ENCODE assay signal across 10 cellular contexts in the genomic region with DNA sequence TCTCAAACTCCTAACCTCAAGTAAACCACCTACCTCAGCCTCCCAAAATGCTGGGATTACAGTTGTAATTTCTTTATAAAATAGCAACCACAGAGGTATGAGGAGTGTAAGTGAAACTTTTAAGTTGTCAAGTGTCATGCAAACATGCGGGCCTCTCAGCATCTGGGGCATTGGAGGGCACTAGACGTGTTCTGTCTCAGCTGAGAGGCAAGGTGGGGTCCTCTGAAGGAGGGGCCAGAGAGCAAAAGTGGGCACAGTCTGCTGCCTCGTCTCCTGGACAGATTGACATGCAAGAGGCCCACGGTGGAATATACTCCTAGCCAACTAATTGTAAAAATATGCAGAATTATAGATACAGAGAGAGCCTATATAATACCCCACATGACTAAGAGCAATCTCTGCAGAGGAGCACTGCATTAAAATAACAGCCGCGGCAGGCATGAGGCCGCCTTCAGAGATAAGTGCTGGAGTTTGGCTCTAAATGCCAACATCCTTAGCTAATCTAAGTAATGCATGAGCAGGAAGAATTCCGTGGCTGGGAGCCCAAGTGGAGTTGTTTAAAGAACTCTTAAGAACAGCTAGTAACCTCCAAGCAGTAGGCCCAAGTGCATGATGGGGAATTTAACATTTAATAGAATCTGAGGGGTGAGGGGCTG.
A peak's percentile ranks its signal among the peaks of the same experiment; 100 is the strongest.
DNase-seq lines count a peak whose midpoint lies in the region; ATAC-seq and TF ChIP-seq lines count a peak whose summit lies in the region.
"Had no signal": no experiment of that assay in that cellular context is flagged by ENCODE, and none has a peak within 500 bp of the region (broad histone marks: within the 10 kb centered on the region; RNA-seq: fewer than 3 reads in every experiment).

No MANE protein-coding gene starts in this region.

- POLR2A ChIA-PET in HEK293 (lab: Yijun Ruan, JAX), result interaction anchor here (0.6 to 1.3 kb wide), 3 partner anchors 11 to 127 kb away, joined by 3 to 5 read pairs (median 5); partner anchors contain the start of gene PIAS1

- H3K27me3 Mint-ChIP-seq in progenitor cell of endocrine pancreas, result no peaks in the 10 kb centered on the region

- no peak overlapping the region for H3K27ac ChIP-seq in HEK293 (ENCODE audit: extremely low read depth, low read depth, low read length)
- H3K27ac ChIP-seq: vagina had no signal

- CTCF ChIA-PET in HEK293 (lab: Yijun Ruan, JAX), result interaction anchor here (1.2 kb wide), 1 partner anchor 10 kb away, joined by 4 read pairs; no protein-coding TSS in a partner anchor

- no peak overlapping the region for H3K4me3 ChIP-seq in HEK293 (ENCODE audit: low read depth, low read length)
- H3K4me3 ChIP-seq: vagina had no signal

- ATAC-seq in HG03095 (IDR thresholded peaks at IDR 0.05; ENCODE audit: unreplicated experiment), result no peak
- no peak for ATAC-seq in HG03442 (IDR thresholded peaks at IDR 0.05; ENCODE audit: unreplicated experiment)

- no peak overlapping the region for H3K27ac Mint-ChIP-seq in progenitor cell of endocrine pancreas

- peaks cover 6% of the 10 kb centered on the region for H3K4me1 ChIP-seq in HEK293 (ENCODE audit: control insufficient read depth, insufficient read depth, low read length)

- peaks cover 6% of the 10 kb centered on the region for H3K9me3 Mint-ChIP-seq in progenitor cell of endocrine pancreas (ENCODE audit: low read depth)

- DNase-seq in astrocyte of the hippocampus (ENCODE audit: low read depth, low spot score) (peak; percentile 95), islet precursor cell (peak; percentile 72), stromal cell of bone marrow (ENCODE audit: low read depth) (peak; percentile 35), progenitor cell of endocrine pancreas (ENCODE audit: low spot score, unreplicated experiment) (no peak), GM19240 (ENCODE audit: insufficient read length, low spot score) (no peak)
- DNase-seq: activated gamma-delta T cell treated with Interleukin-2 at 50 U/mL for 16 hours had no signal

- H3K36me3 Mint-ChIP-seq in progenitor cell of endocrine pancreas (ENCODE audit: insufficient read depth), result no peaks in the 10 kb centered on the region

- TF ChIP-seq CTCF in HEK293 (tag by site-specific recombination; IDR thresholded peaks at IDR 0.05), result no peak
- no peak for TF ChIP-seq CTCF in progenitor cell of endocrine pancreas (IDR thresholded peaks at IDR 0.05; ENCODE audit: unreplicated experiment)

- H3K36me3 ChIP-seq in HEK293 (ENCODE audit: control insufficient read depth in 2 of 2, insufficient read depth in 1 of 2, low read length in 2 of 2), result no peaks in the 10 kb centered on the region
- H3K36me3 ChIP-seq: vagina had no signal

- peaks cover 24% of the 10 kb centered on the region for H3K4me1 Mint-ChIP-seq in progenitor cell of endocrine pancreas (ENCODE audit: low read depth)

- no peaks in the 10 kb centered on the region for H3K9me3 ChIP-seq in HEK293 (ENCODE audit: control insufficient read depth, insufficient read depth, low read depth, low read length)
- H3K9me3 ChIP-seq: vagina had no signal

- H3K4me3 Mint-ChIP-seq in progenitor cell of endocrine pancreas (ENCODE audit: low read depth), result no peak overlapping the region

TF ChIP-seq in HEK293, 187 proteins besides CTCF, POLR2A, EP300 and RAD21:
- TF ChIP-seq GFI1B (tag by site-specific recombination; IDR thresholded peaks at IDR 0.05), result peak; percentile 90
- TF ChIP-seq FEZF1 (tag by site-specific recombination; IDR thresholded peaks at IDR 0.05), result peak; percentile 56; the same call in 1 of the 2 replicates
- TF ChIP-seq ZNF37A (tag by site-specific recombination; IDR thresholded peaks at IDR 0.05), result no peak
- no peak for TF ChIP-seq SCRT2 (tag by site-specific recombination; IDR thresholded peaks at IDR 0.05)
- peak; percentile 33; the same call in 1 of the 2 replicates for TF ChIP-seq GLIS1 (tag by site-specific recombination; IDR thresholded peaks at IDR 0.05)
- TF ChIP-seq ZNF664 (tag by site-specific recombination; IDR thresholded peaks at IDR 0.05), result no peak
- peak; percentile 35; the same call in 1 of the 2 replicates for TF ChIP-seq ZBTB17 (tag by site-specific recombination; IDR thresholded peaks at IDR 0.05)
- no peak for TF ChIP-seq SP3 (tag by site-specific recombination; IDR thresholded peaks at IDR 0.05)
- peak; percentile 74 for TF ChIP-seq ZNF335 (tag by site-specific recombination; conservative IDR thresholded peaks at IDR 0.05)
- TF ChIP-seq ZSCAN23 (tag by site-specific recombination; IDR thresholded peaks at IDR 0.05), result no peak
- no peak for TF ChIP-seq ZNF549 (tag by site-specific recombination; IDR thresholded peaks at IDR 0.05)
- no peak for TF ChIP-seq HOXC10 (CRISPR knock-in tag; IDR thresholded peaks at IDR 0.05)
- no peak for TF ChIP-seq ZNF280D (tag by site-specific recombination; IDR thresholded peaks at IDR 0.05)
- TF ChIP-seq, protein P1, sequence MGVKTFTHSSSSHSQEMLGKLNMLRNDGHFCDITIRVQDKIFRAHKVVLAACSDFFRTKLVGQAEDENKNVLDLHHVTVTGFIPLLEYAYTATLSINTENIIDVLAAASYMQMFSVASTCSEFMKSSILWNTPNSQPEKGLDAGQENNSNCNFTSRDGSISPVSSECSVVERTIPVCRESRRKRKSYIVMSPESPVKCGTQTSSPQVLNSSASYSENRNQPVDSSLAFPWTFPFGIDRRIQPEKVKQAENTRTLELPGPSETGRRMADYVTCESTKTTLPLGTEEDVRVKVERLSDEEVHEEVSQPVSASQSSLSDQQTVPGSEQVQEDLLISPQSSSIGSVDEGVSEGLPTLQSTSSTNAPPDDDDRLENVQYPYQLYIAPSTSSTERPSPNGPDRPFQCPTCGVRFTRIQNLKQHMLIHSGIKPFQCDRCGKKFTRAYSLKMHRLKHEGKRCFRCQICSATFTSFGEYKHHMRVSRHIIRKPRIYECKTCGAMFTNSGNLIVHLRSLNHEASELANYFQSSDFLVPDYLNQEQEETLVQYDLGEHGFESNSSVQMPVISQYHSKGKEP (tag by site-specific recombination; IDR thresholded peaks at IDR 0.05), result peak; percentile 93
- no peak for TF ChIP-seq ZNF654 (tag by site-specific recombination; IDR thresholded peaks at IDR 0.05; ENCODE audit: low read depth)

Comparison
In these comparisons a context has a peak if more than half of its experiments do, and no peak if none do; other contexts are left out.
1. DNase-seq: peak in astrocyte of the hippocampus (single experiment), islet precursor cell (single experiment) and stromal cell of bone marrow (single experiment); none in progenitor cell of endocrine pancreas (single experiment) and GM19240 (single experiment).